Comparison of ENCODE assay signal across 1 cellular context in the genomic region with DNA sequence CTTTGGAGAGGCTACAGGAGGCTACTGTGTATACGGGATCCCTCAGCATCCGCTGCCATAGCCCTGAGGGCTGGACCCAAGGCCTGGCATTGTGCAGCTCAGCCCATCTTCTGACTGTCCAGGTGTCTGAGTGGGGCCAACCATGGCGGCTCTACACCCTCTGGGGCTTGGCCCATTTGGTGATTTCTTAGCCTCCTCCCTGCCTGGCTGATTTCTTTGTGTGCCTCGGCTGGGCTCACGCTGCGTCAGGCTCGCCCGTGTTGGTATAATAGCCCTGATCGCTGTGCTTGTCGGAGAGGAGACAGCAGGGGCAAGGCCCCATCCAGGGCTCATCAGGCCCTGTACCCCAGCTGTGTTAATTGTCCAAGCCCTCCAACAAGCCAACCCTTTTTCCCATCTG.
TF ChIP-seq lines count a peak whose summit lies in the region.

No MANE protein-coding gene starts in this region.

TF ChIP-seq in GM23338, 12 proteins besides CTCF, POLR2A, EP300 and RAD21:
- TF ChIP-seq ZNF331 (CRISPR knock-in tag; IDR thresholded peaks at IDR 0.05; ENCODE audit: low read depth) (no peak), JUNB (IDR thresholded peaks at IDR 0.05; ENCODE audit: unreplicated experiment) (no peak), EZH2 (IDR thresholded peaks at IDR 0.05; ENCODE audit: low read depth, unreplicated experiment) (no peak), ZNF114 (CRISPR knock-in tag; IDR thresholded peaks at IDR 0.05) (no peak), POLR2AphosphoS5 (IDR thresholded peaks at IDR 0.05; ENCODE audit: low read depth) (no peak)
- TF ChIP-seq, protein P1, sequence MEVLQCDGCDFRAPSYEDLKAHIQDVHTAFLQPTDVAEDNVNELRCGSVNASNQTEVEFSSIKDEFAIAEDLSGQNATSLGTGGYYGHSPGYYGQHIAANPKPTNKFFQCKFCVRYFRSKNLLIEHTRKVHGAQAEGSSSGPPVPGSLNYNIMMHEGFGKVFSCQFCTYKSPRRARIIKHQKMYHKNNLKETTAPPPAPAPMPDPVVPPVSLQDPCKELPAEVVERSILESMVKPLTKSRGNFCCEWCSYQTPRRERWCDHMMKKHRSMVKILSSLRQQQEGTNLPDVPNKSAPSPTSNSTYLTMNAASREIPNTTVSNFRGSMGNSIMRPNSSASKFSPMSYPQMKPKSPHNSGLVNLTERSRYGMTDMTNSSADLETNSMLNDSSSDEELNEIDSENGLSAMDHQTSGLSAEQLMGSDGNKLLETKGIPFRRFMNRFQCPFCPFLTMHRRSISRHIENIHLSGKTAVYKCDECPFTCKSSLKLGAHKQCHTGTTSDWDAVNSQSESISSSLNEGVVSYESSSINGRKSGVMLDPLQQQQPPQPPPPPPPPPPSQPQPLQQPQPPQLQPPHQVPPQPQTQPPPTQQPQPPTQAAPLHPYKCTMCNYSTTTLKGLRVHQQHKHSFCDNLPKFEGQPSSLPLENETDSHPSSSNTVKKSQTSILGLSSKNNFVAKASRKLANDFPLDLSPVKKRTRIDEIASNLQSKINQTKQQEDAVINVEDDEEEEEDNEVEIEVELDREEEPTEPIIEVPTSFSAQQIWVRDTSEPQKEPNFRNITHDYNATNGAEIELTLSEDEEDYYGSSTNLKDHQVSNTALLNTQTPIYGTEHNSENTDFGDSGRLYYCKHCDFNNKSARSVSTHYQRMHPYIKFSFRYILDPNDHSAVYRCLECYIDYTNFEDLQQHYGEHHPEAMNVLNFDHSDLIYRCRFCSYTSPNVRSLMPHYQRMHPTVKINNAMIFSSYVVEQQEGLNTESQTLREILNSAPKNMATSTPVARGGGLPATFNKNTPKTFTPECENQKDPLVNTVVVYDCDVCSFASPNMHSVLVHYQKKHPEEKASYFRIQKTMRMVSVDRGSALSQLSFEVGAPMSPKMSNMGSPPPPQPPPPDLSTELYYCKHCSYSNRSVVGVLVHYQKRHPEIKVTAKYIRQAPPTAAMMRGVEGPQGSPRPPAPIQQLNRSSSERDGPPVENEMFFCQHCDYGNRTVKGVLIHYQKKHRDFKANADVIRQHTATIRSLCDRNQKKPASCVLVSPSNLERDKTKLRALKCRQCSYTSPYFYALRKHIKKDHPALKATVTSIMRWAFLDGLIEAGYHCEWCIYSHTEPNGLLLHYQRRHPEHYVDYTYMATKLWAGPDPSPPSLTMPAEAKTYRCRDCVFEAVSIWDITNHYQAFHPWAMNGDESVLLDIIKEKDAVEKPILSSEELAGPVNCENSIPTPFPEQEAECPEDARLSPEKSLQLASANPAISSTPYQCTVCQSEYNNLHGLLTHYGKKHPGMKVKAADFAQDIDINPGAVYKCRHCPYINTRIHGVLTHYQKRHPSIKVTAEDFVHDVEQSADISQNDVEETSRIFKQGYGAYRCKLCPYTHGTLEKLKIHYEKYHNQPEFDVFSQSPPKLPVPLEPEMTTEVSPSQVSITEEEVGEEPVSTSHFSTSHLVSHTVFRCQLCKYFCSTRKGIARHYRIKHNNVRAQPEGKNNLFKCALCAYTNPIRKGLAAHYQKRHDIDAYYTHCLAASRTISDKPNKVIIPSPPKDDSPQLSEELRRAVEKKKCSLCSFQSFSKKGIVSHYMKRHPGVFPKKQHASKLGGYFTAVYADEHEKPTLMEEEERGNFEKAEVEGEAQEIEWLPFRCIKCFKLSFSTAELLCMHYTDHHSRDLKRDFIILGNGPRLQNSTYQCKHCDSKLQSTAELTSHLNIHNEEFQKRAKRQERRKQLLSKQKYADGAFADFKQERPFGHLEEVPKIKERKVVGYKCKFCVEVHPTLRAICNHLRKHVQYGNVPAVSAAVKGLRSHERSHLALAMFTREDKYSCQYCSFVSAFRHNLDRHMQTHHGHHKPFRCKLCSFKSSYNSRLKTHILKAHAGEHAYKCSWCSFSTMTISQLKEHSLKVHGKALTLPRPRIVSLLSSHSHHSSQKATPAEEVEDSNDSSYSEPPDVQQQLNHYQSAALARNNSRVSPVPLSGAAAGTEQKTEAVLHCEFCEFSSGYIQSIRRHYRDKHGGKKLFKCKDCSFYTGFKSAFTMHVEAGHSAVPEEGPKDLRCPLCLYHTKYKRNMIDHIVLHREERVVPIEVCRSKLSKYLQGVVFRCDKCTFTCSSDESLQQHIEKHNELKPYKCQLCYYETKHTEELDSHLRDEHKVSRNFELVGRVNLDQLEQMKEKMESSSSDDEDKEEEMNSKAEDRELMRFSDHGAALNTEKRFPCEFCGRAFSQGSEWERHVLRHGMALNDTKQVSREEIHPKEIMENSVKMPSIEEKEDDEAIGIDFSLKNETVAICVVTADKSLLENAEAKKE (CRISPR knock-in tag; IDR thresholded peaks at IDR 0.05), result no peak
- TF ChIP-seq, protein P2, sequence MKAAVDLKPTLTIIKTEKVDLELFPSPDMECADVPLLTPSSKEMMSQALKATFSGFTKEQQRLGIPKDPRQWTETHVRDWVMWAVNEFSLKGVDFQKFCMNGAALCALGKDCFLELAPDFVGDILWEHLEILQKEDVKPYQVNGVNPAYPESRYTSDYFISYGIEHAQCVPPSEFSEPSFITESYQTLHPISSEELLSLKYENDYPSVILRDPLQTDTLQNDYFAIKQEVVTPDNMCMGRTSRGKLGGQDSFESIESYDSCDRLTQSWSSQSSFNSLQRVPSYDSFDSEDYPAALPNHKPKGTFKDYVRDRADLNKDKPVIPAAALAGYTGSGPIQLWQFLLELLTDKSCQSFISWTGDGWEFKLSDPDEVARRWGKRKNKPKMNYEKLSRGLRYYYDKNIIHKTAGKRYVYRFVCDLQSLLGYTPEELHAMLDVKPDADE (IDR thresholded peaks at IDR 0.05), result no peak
